ENCODE assay signal across 25 cellular contexts in genomic region chr5:172469697-172470096, GRCh38. TPM values are rescaled to one million over a fixed set of nuclear protein-coding genes. Genes with fewer than 3 reads are reported as not detected.
"Had no signal": no experiment of that assay in that cellular context is flagged by ENCODE, and none has a peak within 500 bp of the region (broad histone marks: within the 10 kb centered on the region; RNA-seq: fewer than 3 reads in every experiment).

No MANE protein-coding gene starts in this region.

- H3K27ac ChIP-seq: heart left ventricle, left ventricle myocardium inferior, neutrophil, parathyroid adenoma, spleen, stomach, testis, thyroid gland, transverse colon, upper lobe of left lung, vagina had no signal

- H3K27me3 ChIP-seq: stomach, testis, thyroid gland, transverse colon, upper lobe of left lung, vagina had no signal

- H3K9ac ChIP-seq: parathyroid adenoma had no signal

- H3K4me3 ChIP-seq: heart left ventricle, left ventricle myocardium inferior, lung, spleen, stomach, testis, thyroid gland, transverse colon, upper lobe of left lung, vagina had no signal

- ATAC-seq: heart left ventricle; left colon; naive thymus-derived CD8-positive, alpha-beta T cell; right cardiac atrium; sciatic nerve; stimulated activated naive B cell treated with anti-CD40 and anti-IgM and Interleukin-4, amounts not matched to agents 10 μg/mL and 1 μg/mL and 100 μg/mL, for 72 hours; stimulated activated naive CD8-positive, alpha-beta T cell treated with anti-CD3 and anti-CD28 coated beads, Interleukin-15, Interleukin-2, amounts not matched to agents 100 U/mL and 50 U/mL, for 24 hours had no signal

- H3K4me1 ChIP-seq: heart left ventricle, left ventricle myocardium inferior, parathyroid adenoma, spleen, stomach, testis, transverse colon, upper lobe of left lung, vagina had no signal

- H2AFZ ChIP-seq: parathyroid adenoma had no signal

- DNase-seq: heart left ventricle; hypothalamus; immature natural killer cell; kidney; left colon; left ventricle myocardium inferior; naive thymus-derived CD8-positive, alpha-beta T cell; occipital lobe; right cardiac atrium; small intestine; spleen; stimulated activated CD4-positive, alpha-beta T cell treated with anti-CD3 and anti-CD28 coated beads, Interleukin-1b, Interleukin-23, amount 100 ng/mL, for 48 hours; stimulated activated CD4-positive, alpha-beta T cell treated with anti-CD3 and anti-CD28 coated beads, Interleukin-4, amount 100 ng/mL, for 1 hour; stimulated activated naive B cell treated with anti-CD40 and anti-IgM and Interleukin-4, amounts not matched to agents 10 μg/mL and 1 μg/mL and 100 μg/mL, for 72 hours; stimulated activated naive CD8-positive, alpha-beta T cell treated with anti-CD3 and anti-CD28 coated beads, Interleukin-15, Interleukin-2, amounts not matched to agents 100 U/mL and 50 U/mL, for 24 hours; stomach; testis; thyroid gland; transverse colon; upper lobe of left lung had no signal

- H3K36me3 ChIP-seq: heart left ventricle, left ventricle myocardium inferior, neutrophil, spleen, stomach, thyroid gland, transverse colon, upper lobe of left lung, vagina had no signal

- H3K9me3 ChIP-seq: neutrophil, stomach, testis, thyroid gland, transverse colon, upper lobe of left lung, vagina had no signal

RNA-seq across cellular contexts. Expression of gene SH3PXD2B, which starts 15.4 kb away (rescaled TPM):
- polyA plus RNA-seq: immature natural killer cell had no signal
